Comparison of ENCODE assay signal across 20 cellular contexts in the genomic region with DNA sequence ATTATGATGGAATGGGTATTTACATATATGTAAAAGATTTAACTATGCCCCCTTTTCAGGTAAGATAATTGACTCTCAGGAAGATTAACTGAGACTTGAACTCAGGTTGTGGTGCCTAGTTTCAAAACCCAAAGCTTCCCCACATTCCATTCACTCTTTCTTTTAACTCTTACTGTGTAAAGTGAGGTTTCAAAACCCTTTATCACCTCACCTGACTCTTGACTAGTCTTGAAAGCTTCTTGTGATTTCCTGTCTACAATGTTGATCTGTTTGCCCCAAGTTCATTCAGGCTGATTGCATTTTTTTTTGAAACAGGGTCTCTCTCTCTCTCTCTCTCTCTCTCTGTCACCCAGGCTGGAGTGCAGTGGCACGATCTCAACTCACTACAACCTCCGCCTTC.
"Had no signal": no experiment of that assay in that cellular context is flagged by ENCODE, and none has a peak within 500 bp of the region (broad histone marks: within the 10 kb centered on the region; RNA-seq: fewer than 3 reads in every experiment).

No MANE protein-coding gene starts in this region.

- H3K36me3 Mint-ChIP-seq: natural killer cell treated with Interleukin-12 subunit alpha and Interleukin-12 subunit beta and Interleukin-15 and Interleukin-18, amount 100 ng/mL, for 72 hours; stimulated activated naive B cell treated with anti-CD40 and anti-IgM and Interleukin-4, amounts not matched to agents 10 μg/mL and 1 μg/mL and 100 μg/mL, for 72 hours had no signal

- H3K9me3 ChIP-seq: pancreas, right lobe of liver, testis, transverse colon had no signal

- H3K4me3 Mint-ChIP-seq: natural killer cell treated with Interleukin-12 subunit alpha and Interleukin-12 subunit beta and Interleukin-15 and Interleukin-18, amount 100 ng/mL, for 72 hours; stimulated activated naive B cell treated with anti-CD40 and anti-IgM and Interleukin-4, amounts not matched to agents 10 μg/mL and 1 μg/mL and 100 μg/mL, for 72 hours; stimulated activated naive CD8-positive, alpha-beta T cell treated with anti-CD3 and anti-CD28 coated beads, Interleukin-15, amount 100 ng/mL, for 72 hours had no signal

- H3K4me3 ChIP-seq: hepatocyte, lung, pancreas, right lobe of liver, testis, transverse colon had no signal

- H3K36me3 ChIP-seq: pancreas, right lobe of liver, transverse colon had no signal

- H3K79me2 ChIP-seq: hepatocyte had no signal

- H3K4me1 ChIP-seq: pancreas, right lobe of liver, testis, transverse colon had no signal

- H3K9me3 Mint-ChIP-seq: natural killer cell treated with Interleukin-12 subunit alpha and Interleukin-12 subunit beta and Interleukin-15 and Interleukin-18, amount 100 ng/mL, for 72 hours; stimulated activated naive B cell treated with anti-CD40 and anti-IgM and Interleukin-4, amounts not matched to agents 10 μg/mL and 1 μg/mL and 100 μg/mL, for 72 hours; stimulated activated naive CD8-positive, alpha-beta T cell treated with anti-CD3 and anti-CD28 coated beads, Interleukin-15, amount 100 ng/mL, for 72 hours had no signal

- ATAC-seq: left cardiac atrium; left ventricle myocardium superior; natural killer cell treated with Interleukin-12 subunit alpha and Interleukin-12 subunit beta and Interleukin-15 and Interleukin-18, amount 100 ng/mL, for 72 hours; pancreas; right lobe of liver; stimulated activated naive B cell treated with anti-CD40 and anti-IgM and Interleukin-4, amounts not matched to agents 10 μg/mL and 1 μg/mL and 100 μg/mL, for 72 hours; stimulated activated naive CD8-positive, alpha-beta T cell treated with anti-CD3 and anti-CD28 coated beads, Interleukin-15, amount 100 ng/mL, for 72 hours had no signal

- H2AFZ ChIP-seq: hepatocyte had no signal

- H3K4me2 ChIP-seq: hepatocyte had no signal

- DNase-seq: erythroblast; foreskin melanocyte; kidney; left cardiac atrium; left ventricle myocardium superior; mesenchymal stem cell; midbrain; pancreas; right lobe of liver; stimulated activated CD4-positive, alpha-beta T cell treated with anti-CD3 and anti-CD28 coated beads, Interleukin-2, amount 100 ng/mL, for 24 hours; stimulated activated CD4-positive, alpha-beta T cell treated with anti-CD3 and anti-CD28 coated beads, Interleukin-4, amount 100 ng/mL, for 4 hours; stimulated activated naive B cell treated with anti-CD40 and anti-IgM and Interleukin-4, amounts not matched to agents 10 μg/mL and 1 μg/mL and 100 μg/mL, for 72 hours; stimulated activated naive CD8-positive, alpha-beta T cell treated with anti-CD3 and anti-CD28 coated beads, Interleukin-15, amount 100 ng/mL, for 72 hours; testis; transverse colon had no signal

- H3K27me3 ChIP-seq: hepatocyte, pancreas, right lobe of liver, testis, transverse colon had no signal

- H3K27ac Mint-ChIP-seq: progenitor cell of endocrine pancreas; stimulated activated naive B cell treated with anti-CD40 and anti-IgM and Interleukin-4, amounts not matched to agents 10 μg/mL and 1 μg/mL and 100 μg/mL, for 72 hours; stimulated activated naive CD8-positive, alpha-beta T cell treated with anti-CD3 and anti-CD28 coated beads, Interleukin-15, amount 100 ng/mL, for 72 hours had no signal

- FAIRE-seq: endothelial cell of umbilical vein, kidney, pancreas had no signal

- H3K27ac ChIP-seq: hepatocyte, pancreas, right lobe of liver, testis, transverse colon had no signal

- H3K4me1 Mint-ChIP-seq: stimulated activated naive B cell treated with anti-CD40 and anti-IgM and Interleukin-4, amounts not matched to agents 10 μg/mL and 1 μg/mL and 100 μg/mL, for 72 hours had no signal

- H3K27me3 Mint-ChIP-seq: progenitor cell of endocrine pancreas; stimulated activated naive CD8-positive, alpha-beta T cell treated with anti-CD3 and anti-CD28 coated beads, Interleukin-15, amount 100 ng/mL, for 72 hours had no signal
